Comparison of ENCODE assay signal across 2 cellular contexts in the genomic region with DNA sequence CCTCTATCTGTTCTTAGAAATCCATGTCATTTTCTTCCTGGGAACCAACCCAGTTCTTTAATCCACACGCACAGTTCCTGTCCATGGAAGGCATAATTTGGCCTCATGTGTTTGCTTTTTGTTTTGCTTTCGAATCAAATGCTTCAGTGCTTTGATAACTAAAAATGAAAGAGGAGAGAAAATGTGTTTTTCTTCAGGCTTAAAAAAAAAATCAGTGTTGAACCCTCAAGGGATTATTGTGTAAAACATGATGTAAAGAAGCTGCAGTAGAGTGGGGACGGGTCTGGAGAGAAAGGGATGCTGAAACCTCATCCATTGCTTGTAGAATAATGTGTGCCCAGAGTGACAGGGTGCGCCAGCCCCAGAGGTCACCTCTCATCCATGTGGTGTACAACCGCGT.
TF ChIP-seq lines count a peak whose summit lies in the region.

No MANE protein-coding gene starts in this region.

TF ChIP-seq in GM23338, 12 proteins besides CTCF, POLR2A, EP300 and RAD21:
- TF ChIP-seq, protein P1, sequence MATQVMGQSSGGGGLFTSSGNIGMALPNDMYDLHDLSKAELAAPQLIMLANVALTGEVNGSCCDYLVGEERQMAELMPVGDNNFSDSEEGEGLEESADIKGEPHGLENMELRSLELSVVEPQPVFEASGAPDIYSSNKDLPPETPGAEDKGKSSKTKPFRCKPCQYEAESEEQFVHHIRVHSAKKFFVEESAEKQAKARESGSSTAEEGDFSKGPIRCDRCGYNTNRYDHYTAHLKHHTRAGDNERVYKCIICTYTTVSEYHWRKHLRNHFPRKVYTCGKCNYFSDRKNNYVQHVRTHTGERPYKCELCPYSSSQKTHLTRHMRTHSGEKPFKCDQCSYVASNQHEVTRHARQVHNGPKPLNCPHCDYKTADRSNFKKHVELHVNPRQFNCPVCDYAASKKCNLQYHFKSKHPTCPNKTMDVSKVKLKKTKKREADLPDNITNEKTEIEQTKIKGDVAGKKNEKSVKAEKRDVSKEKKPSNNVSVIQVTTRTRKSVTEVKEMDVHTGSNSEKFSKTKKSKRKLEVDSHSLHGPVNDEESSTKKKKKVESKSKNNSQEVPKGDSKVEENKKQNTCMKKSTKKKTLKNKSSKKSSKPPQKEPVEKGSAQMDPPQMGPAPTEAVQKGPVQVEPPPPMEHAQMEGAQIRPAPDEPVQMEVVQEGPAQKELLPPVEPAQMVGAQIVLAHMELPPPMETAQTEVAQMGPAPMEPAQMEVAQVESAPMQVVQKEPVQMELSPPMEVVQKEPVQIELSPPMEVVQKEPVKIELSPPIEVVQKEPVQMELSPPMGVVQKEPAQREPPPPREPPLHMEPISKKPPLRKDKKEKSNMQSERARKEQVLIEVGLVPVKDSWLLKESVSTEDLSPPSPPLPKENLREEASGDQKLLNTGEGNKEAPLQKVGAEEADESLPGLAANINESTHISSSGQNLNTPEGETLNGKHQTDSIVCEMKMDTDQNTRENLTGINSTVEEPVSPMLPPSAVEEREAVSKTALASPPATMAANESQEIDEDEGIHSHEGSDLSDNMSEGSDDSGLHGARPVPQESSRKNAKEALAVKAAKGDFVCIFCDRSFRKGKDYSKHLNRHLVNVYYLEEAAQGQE (IDR thresholded peaks at IDR 0.05; ENCODE audit: unreplicated experiment) = no peak
- no peak for TF ChIP-seq EZH2phosphoT487 (IDR thresholded peaks at IDR 0.05; ENCODE audit: unreplicated experiment)
- TF ChIP-seq POLR2AphosphoS5 (IDR thresholded peaks at IDR 0.05; ENCODE audit: low read depth) = no peak
- no peak for TF ChIP-seq ZNF331 (CRISPR knock-in tag; IDR thresholded peaks at IDR 0.05; ENCODE audit: low read depth)
- no peak for TF ChIP-seq CREB1 (CRISPR knock-in tag; IDR thresholded peaks at IDR 0.05; ENCODE audit: low read depth)
- TF ChIP-seq, protein P2, sequence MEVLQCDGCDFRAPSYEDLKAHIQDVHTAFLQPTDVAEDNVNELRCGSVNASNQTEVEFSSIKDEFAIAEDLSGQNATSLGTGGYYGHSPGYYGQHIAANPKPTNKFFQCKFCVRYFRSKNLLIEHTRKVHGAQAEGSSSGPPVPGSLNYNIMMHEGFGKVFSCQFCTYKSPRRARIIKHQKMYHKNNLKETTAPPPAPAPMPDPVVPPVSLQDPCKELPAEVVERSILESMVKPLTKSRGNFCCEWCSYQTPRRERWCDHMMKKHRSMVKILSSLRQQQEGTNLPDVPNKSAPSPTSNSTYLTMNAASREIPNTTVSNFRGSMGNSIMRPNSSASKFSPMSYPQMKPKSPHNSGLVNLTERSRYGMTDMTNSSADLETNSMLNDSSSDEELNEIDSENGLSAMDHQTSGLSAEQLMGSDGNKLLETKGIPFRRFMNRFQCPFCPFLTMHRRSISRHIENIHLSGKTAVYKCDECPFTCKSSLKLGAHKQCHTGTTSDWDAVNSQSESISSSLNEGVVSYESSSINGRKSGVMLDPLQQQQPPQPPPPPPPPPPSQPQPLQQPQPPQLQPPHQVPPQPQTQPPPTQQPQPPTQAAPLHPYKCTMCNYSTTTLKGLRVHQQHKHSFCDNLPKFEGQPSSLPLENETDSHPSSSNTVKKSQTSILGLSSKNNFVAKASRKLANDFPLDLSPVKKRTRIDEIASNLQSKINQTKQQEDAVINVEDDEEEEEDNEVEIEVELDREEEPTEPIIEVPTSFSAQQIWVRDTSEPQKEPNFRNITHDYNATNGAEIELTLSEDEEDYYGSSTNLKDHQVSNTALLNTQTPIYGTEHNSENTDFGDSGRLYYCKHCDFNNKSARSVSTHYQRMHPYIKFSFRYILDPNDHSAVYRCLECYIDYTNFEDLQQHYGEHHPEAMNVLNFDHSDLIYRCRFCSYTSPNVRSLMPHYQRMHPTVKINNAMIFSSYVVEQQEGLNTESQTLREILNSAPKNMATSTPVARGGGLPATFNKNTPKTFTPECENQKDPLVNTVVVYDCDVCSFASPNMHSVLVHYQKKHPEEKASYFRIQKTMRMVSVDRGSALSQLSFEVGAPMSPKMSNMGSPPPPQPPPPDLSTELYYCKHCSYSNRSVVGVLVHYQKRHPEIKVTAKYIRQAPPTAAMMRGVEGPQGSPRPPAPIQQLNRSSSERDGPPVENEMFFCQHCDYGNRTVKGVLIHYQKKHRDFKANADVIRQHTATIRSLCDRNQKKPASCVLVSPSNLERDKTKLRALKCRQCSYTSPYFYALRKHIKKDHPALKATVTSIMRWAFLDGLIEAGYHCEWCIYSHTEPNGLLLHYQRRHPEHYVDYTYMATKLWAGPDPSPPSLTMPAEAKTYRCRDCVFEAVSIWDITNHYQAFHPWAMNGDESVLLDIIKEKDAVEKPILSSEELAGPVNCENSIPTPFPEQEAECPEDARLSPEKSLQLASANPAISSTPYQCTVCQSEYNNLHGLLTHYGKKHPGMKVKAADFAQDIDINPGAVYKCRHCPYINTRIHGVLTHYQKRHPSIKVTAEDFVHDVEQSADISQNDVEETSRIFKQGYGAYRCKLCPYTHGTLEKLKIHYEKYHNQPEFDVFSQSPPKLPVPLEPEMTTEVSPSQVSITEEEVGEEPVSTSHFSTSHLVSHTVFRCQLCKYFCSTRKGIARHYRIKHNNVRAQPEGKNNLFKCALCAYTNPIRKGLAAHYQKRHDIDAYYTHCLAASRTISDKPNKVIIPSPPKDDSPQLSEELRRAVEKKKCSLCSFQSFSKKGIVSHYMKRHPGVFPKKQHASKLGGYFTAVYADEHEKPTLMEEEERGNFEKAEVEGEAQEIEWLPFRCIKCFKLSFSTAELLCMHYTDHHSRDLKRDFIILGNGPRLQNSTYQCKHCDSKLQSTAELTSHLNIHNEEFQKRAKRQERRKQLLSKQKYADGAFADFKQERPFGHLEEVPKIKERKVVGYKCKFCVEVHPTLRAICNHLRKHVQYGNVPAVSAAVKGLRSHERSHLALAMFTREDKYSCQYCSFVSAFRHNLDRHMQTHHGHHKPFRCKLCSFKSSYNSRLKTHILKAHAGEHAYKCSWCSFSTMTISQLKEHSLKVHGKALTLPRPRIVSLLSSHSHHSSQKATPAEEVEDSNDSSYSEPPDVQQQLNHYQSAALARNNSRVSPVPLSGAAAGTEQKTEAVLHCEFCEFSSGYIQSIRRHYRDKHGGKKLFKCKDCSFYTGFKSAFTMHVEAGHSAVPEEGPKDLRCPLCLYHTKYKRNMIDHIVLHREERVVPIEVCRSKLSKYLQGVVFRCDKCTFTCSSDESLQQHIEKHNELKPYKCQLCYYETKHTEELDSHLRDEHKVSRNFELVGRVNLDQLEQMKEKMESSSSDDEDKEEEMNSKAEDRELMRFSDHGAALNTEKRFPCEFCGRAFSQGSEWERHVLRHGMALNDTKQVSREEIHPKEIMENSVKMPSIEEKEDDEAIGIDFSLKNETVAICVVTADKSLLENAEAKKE (CRISPR knock-in tag; IDR thresholded peaks at IDR 0.05) = no peak
- TF ChIP-seq, protein P3, sequence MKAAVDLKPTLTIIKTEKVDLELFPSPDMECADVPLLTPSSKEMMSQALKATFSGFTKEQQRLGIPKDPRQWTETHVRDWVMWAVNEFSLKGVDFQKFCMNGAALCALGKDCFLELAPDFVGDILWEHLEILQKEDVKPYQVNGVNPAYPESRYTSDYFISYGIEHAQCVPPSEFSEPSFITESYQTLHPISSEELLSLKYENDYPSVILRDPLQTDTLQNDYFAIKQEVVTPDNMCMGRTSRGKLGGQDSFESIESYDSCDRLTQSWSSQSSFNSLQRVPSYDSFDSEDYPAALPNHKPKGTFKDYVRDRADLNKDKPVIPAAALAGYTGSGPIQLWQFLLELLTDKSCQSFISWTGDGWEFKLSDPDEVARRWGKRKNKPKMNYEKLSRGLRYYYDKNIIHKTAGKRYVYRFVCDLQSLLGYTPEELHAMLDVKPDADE (IDR thresholded peaks at IDR 0.05) = no peak
- TF ChIP-seq EZH2 (IDR thresholded peaks at IDR 0.05; ENCODE audit: low read depth, unreplicated experiment) = no peak
- TF ChIP-seq ZNF114 (CRISPR knock-in tag; IDR thresholded peaks at IDR 0.05) = no peak
- no peak for TF ChIP-seq NANOG (IDR thresholded peaks at IDR 0.05; ENCODE audit: borderline replicate concordance)

TF ChIP-seq in H1, 55 proteins besides CTCF, POLR2A, EP300 and RAD21:
- TF ChIP-seq TEAD4 (IDR thresholded peaks at IDR 0.05; ENCODE audit: low read depth, low read length) (no peak), CBX8 (IDR thresholded peaks at IDR 0.05; ENCODE audit: borderline replicate concordance, low read depth, low read length) (no peak)
